In the genomic region with DNA sequence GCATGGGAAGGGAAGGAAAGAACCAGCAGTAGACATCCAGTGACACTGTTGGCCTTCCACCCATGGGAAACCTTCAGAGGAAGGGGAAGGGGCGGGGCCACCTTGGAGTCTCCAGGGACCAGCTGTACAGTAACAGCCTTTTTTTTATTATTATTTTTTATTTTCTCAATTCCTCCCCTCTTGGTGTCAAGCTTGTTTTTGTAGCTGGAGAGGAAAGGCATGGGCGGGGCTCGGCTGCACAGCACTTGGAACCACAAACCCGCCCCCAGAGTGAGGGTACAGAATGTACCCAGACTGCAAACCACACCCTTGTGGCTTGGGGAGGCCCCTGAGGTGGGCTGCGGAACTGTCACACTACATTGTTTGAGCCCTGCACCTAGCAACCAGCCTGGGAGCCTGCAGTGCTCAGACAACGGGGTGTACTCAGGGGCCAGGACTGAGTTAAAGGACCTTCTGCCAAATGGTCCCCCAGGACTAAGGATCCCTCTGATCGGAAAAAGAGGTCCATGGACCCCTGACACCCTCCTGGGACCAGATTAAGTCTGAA, we compare ENCODE assay signal across 8 cellular contexts. TPM values are rescaled to one million over a fixed set of nuclear protein-coding genes. Genes with fewer than 3 reads are reported as not detected.
DNase-seq lines count a peak whose midpoint lies in the region; ATAC-seq lines count a peak whose summit lies in the region.

No MANE protein-coding gene starts in this region.

- no peaks in the 10 kb centered on the region for H3K36me3 Mint-ChIP-seq in activated naive CD4-positive, alpha-beta T cell treated with anti-CD3 and anti-CD28 coated beads, Interleukin-2, amount 50 U/mL, for 24 hours

- peak overlapping the region; percentile 80 for H3K27ac Mint-ChIP-seq in activated naive CD4-positive, alpha-beta T cell treated with anti-CD3 and anti-CD28 coated beads, Interleukin-2, amount 50 U/mL, for 24 hours

- peak; percentile 23 for DNase-seq in GM19240 (ENCODE audit: insufficient read length, low spot score)
- peak; percentile 71 for DNase-seq in SKM-1 treated with dmso at 0.1 percent for 144 hours (lab: John Stamatoyannopoulos, UW; ENCODE audit: unreplicated experiment)
- DNase-seq in islet precursor cell, result peak; percentile 56
- peak; percentile 53 to 79 (median 77) for DNase-seq in stimulated activated CD4-positive, alpha-beta T cell treated with anti-CD3 and anti-CD28 coated beads, TNF-alpha, amount 100 ng/mL, for 1 hour (ENCODE audit: low read depth in 3 of 3, low spot score in 1 of 3)
- no peak for DNase-seq in SK-N-DZ (ENCODE audit: low spot score)
- no peak for DNase-seq in DMS79 (lab: John Stamatoyannopoulos, UW)

- peak; percentile 91 for ATAC-seq in HG03135 (IDR thresholded peaks at IDR 0.05; ENCODE audit: unreplicated experiment)

- peak overlapping the region; percentile 91 for H3K4me3 Mint-ChIP-seq in activated naive CD4-positive, alpha-beta T cell treated with anti-CD3 and anti-CD28 coated beads, Interleukin-2, amount 50 U/mL, for 24 hours

- H3K4me1 Mint-ChIP-seq in activated naive CD4-positive, alpha-beta T cell treated with anti-CD3 and anti-CD28 coated beads, Interleukin-2, amount 50 U/mL, for 24 hours, result peaks cover 56% of the 10 kb centered on the region

- no peaks in the 10 kb centered on the region for H3K27me3 Mint-ChIP-seq in activated naive CD4-positive, alpha-beta T cell treated with anti-CD3 and anti-CD28 coated beads, Interleukin-2, amount 50 U/mL, for 24 hours

- no peaks in the 10 kb centered on the region for H3K9me3 Mint-ChIP-seq in activated naive CD4-positive, alpha-beta T cell treated with anti-CD3 and anti-CD28 coated beads, Interleukin-2, amount 50 U/mL, for 24 hours

RNA-seq across cellular contexts. Expression of a gene that starts 45.7 kb away (rescaled TPM):
- 119 and 144 TPM in 2 replicates for polyA plus RNA-seq in SK-N-DZ (2014; cell fraction: cytosol; rRNA removed)
- 47.8 and 56.1 TPM in 2 replicates for polyA plus RNA-seq in SK-N-DZ (2014; cell fraction: nucleus; rRNA removed)

Comparison
In these comparisons a context has a peak if more than half of its experiments do, and no peak if none do; other contexts are left out.
1. DNase-seq: peak in GM19240 (single experiment), SKM-1 treated with dmso at 0.1 percent for 144 hours (single experiment), islet precursor cell (single experiment) and stimulated activated CD4-positive, alpha-beta T cell treated with anti-CD3 and anti-CD28 coated beads, TNF-alpha, amount 100 ng/mL, for 1 hour (3 of 3); none in SK-N-DZ (single experiment) and DMS79 (single experiment).